ENCODE assay signal across 26 cellular contexts in the genomic region with DNA sequence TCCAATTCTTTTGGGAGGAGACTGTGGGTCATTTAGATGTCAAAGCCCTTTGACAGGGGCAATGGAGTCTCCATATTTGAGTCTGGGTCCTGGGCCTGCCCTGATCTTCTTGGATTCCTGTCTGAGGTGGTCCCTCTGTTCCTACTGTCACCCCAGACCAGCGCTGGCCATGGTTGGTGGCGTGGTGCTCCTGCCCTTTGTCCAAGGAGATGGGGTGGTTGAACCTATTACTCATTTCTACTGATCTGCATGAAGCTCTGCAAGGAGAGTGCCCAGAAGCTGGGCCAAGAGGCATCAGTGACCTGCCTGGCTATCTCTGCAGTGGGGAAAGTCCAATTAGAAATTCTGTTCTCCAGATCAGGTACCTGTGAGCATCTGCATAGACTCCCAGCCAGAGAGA.
"Had no signal": no experiment of that assay in that cellular context is flagged by ENCODE, and none has a peak within 500 bp of the region (broad histone marks: within the 10 kb centered on the region; RNA-seq: fewer than 3 reads in every experiment).

No MANE protein-coding gene starts in this region.

- DNase-seq: naive thymus-derived CD4-positive, alpha-beta T cell; natural killer cell; occipital lobe; right cardiac atrium; spleen; stimulated activated CD4-positive, alpha-beta T cell treated with anti-CD3 and anti-CD28 coated beads, Interleukin-12 subunit alpha, Interleukin-12 subunit beta, amount 100 ng/mL, for 4 hours; stimulated activated CD4-positive, alpha-beta T cell treated with anti-CD3 and anti-CD28 coated beads, Interleukin-2, amount 100 ng/mL, for 24 hours; stimulated activated CD4-positive, alpha-beta T cell treated with anti-CD3 and anti-CD28 coated beads, Interleukin-2, amount 100 ng/mL, for 48 hours; stimulated activated CD4-positive, alpha-beta T cell treated with anti-CD3 and anti-CD28 coated beads, Interleukin-4, amount 100 ng/mL, for 24 hours; stimulated activated naive B cell treated with anti-CD40 and anti-IgM and Interleukin-4, amounts not matched to agents 10 μg/mL and 1 μg/mL and 100 μg/mL, for 72 hours; stimulated activated naive CD4-positive, alpha-beta T cell treated with Interleukin-2 at 50 U/mL for 16 hours; stomach; substantia nigra; tibial artery; transverse colon; upper lobe of right lung; uterus had no signal

- H3K9me3 ChIP-seq: prostate gland had no signal

- ATAC-seq: naive thymus-derived CD4-positive, alpha-beta T cell; natural killer cell; pancreas; right cardiac atrium; sciatic nerve; stimulated activated effector memory CD8-positive, alpha-beta T cell treated with anti-CD3 and anti-CD28 coated beads, Interleukin-12 subunit alpha, Interleukin-12 subunit beta, amount 100 ng/mL, for 72 hours; stimulated activated naive B cell treated with anti-CD40 and anti-IgM and Interleukin-4, amounts not matched to agents 10 μg/mL and 1 μg/mL and 100 μg/mL, for 72 hours; upper lobe of right lung had no signal

- H3K36me3 ChIP-seq: neural progenitor cell, pancreas, prostate gland, spleen, stomach, suprapubic skin, thoracic aorta, transverse colon, upper lobe of right lung, uterus had no signal

- H3K4me3 ChIP-seq: neural progenitor cell, pancreas, prostate gland, skin epidermis, smooth muscle cell, spleen, stomach, suprapubic skin, thoracic aorta, tibial artery, transverse colon, upper lobe of right lung, uterus had no signal

- H3K27me3 ChIP-seq: neural progenitor cell, pancreas, spleen, stomach, suprapubic skin, tibial artery, transverse colon, upper lobe of right lung, uterus had no signal

- H3K4me1 ChIP-seq: neural progenitor cell, pancreas, prostate gland, spleen, stomach, suprapubic skin, tibial artery, transverse colon, upper lobe of right lung, uterus had no signal

- H3K9ac ChIP-seq: neural progenitor cell had no signal

- H3K27ac ChIP-seq: neural progenitor cell, pancreas, prostate gland, skin epidermis, spleen, stomach, suprapubic skin, thoracic aorta, tibial artery, transverse colon, upper lobe of right lung, uterus had no signal
